Comparison of ENCODE assay signal across 8 cellular contexts in the genomic region with DNA sequence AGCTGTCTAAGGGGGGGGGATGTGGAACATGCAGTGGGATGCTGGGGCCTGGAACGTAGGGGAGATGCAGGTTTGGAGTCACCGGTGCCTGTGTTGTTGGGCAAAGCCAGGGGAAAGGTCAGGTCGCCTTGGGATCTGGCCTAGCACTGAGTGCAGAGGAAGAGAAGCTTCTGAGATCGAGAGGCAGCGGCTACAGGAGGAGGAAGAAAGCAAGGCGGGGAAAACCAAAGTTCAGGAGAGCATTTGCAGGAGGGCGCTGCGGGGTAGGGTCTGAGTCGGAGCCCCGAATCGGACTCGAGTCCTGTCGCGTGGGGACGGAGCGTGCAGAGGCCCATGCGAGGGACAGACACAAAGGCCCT. TPM values are rescaled to one million over a fixed set of nuclear protein-coding genes. Genes with fewer than 3 reads are reported as not detected.
A peak's percentile ranks its signal among the peaks of the same experiment; 100 is the strongest.
DNase-seq lines count a peak whose midpoint lies in the region; ATAC-seq and TF ChIP-seq lines count a peak whose summit lies in the region.

No MANE protein-coding gene starts in this region.

- peaks cover 32 to 56% (median 43%) of the 10 kb centered on the region in 10 experiments for H3K4me1 ChIP-seq in BLaER1 treated with 17β-estradiol and CSF1 and Interleukin-3, amounts not matched to agents 10 nM and 100 nM
- H3K4me1 ChIP-seq in KMS-11 (ENCODE audit: low read depth, poor library complexity, severe bottlenecking) = peaks cover 7% of the 10 kb centered on the region
- peaks cover 26 to 33% of the 10 kb centered on the region in 2 donors for H3K4me1 ChIP-seq in naive thymus-derived CD4-positive, alpha-beta T cell (ENCODE audit: control insufficient read depth in 2 of 2, insufficient read depth in 2 of 2, low read length in 2 of 2)

- peaks cover 52% of the 10 kb centered on the region for H3K4me1 Mint-ChIP-seq in central memory CD8-positive, alpha-beta T cell
- peaks cover 42 to 62% (median 57%) of the 10 kb centered on the region in 7 donors for H3K4me1 Mint-ChIP-seq in naive thymus-derived CD4-positive, alpha-beta T cell

- peak overlapping the region; percentile 87 for H3K4me3 Mint-ChIP-seq in central memory CD8-positive, alpha-beta T cell
- peak overlapping the region; percentile 85 to 97 (median 94) for H3K4me3 Mint-ChIP-seq in naive thymus-derived CD4-positive, alpha-beta T cell

- H3K36me3 Mint-ChIP-seq in central memory CD8-positive, alpha-beta T cell (ENCODE audit: insufficient read depth) = peaks cover 12% of the 10 kb centered on the region
- peaks cover 0 to 27% (median 4%) of the 10 kb centered on the region in 5 donors for H3K36me3 Mint-ChIP-seq in naive thymus-derived CD4-positive, alpha-beta T cell

- no peaks in the 10 kb centered on the region for H3K36me3 ChIP-seq in BLaER1 treated with 17β-estradiol and CSF1 and Interleukin-3, amounts not matched to agents 10 nM and 100 nM
- H3K36me3 ChIP-seq in KMS-11 (ENCODE audit: insufficient read depth) = no peaks in the 10 kb centered on the region
- H3K36me3 ChIP-seq in naive thymus-derived CD4-positive, alpha-beta T cell (ENCODE audit: control insufficient read depth in 2 of 3, insufficient read depth in 3 of 3, low read length in 3 of 3) = no peaks in the 10 kb centered on the region

- peak overlapping the region; percentile 89; the same call in 1 of the 2 replicates for H2AFZ ChIP-seq in KMS-11 (ENCODE audit: low read depth)

- H3K27me3 Mint-ChIP-seq in central memory CD8-positive, alpha-beta T cell = no peaks in the 10 kb centered on the region
- no peaks in the 10 kb centered on the region for H3K27me3 Mint-ChIP-seq in naive thymus-derived CD4-positive, alpha-beta T cell

- H3K4me3 ChIP-seq in BLaER1 treated with 17β-estradiol and CSF1 and Interleukin-3, amounts not matched to agents 10 nM and 100 nM = peak overlapping the region; percentile 83 to 94 (median 91)
- H3K4me3 ChIP-seq in KMS-11 (IDR thresholded peaks at IDR 0.05; ENCODE audit: insufficient read depth, low read depth, low read length) = no peak overlapping the region
- H3K4me3 ChIP-seq in naive thymus-derived CD4-positive, alpha-beta T cell (ENCODE audit: low read length) = peak overlapping the region; percentile 82

- H3K9me3 ChIP-seq in BLaER1 treated with 17β-estradiol and CSF1 and Interleukin-3, amounts not matched to agents 10 nM and 100 nM (replicated peaks in 1 of 11) = no peaks in the 10 kb centered on the region
- no peaks in the 10 kb centered on the region for H3K9me3 ChIP-seq in naive thymus-derived CD4-positive, alpha-beta T cell (ENCODE audit: control insufficient read depth in 2 of 3, low read length in 3 of 3)

- no peaks in the 10 kb centered on the region for H3K9me3 Mint-ChIP-seq in central memory CD8-positive, alpha-beta T cell
- H3K9me3 Mint-ChIP-seq in naive thymus-derived CD4-positive, alpha-beta T cell = no peaks in the 10 kb centered on the region

- H3K79me2 ChIP-seq in KMS-11 (ENCODE audit: insufficient read depth, low read depth) = no peaks in the 10 kb centered on the region; the same call in 1 of the 2 replicates

- peak overlapping the region; percentile 77 for H3K27ac Mint-ChIP-seq in central memory CD8-positive, alpha-beta T cell (ENCODE audit: low read depth)
- H3K27ac Mint-ChIP-seq in naive thymus-derived CD4-positive, alpha-beta T cell = peak overlapping the region; percentile 85 to 96 (median 92)

- H3K27ac ChIP-seq in BLaER1 treated with 17β-estradiol and CSF1 and Interleukin-3, amounts not matched to agents 10 nM and 100 nM = peak overlapping the region in 7 of 11 experiments; percentile 95 to 97 (median 97); a peak in 13 of 22 replicates
- no peak overlapping the region for H3K27ac ChIP-seq in KMS-11
- peak overlapping the region; percentile 83 for H3K27ac ChIP-seq in naive thymus-derived CD4-positive, alpha-beta T cell (ENCODE audit: low read depth, low read length)

- H3K27me3 ChIP-seq in BLaER1 treated with 17β-estradiol and CSF1 and Interleukin-3, amounts not matched to agents 10 nM and 100 nM = no peaks in the 10 kb centered on the region; a peak in 1 of 22 replicates
- H3K27me3 ChIP-seq in KMS-11 (ENCODE audit: insufficient read depth, low read depth) = no peaks in the 10 kb centered on the region
- H3K27me3 ChIP-seq in naive thymus-derived CD4-positive, alpha-beta T cell (ENCODE audit: control insufficient read depth in 2 of 2, insufficient read depth in 2 of 2, low read length in 2 of 2) = no peaks in the 10 kb centered on the region

- H4K20me1 ChIP-seq in BLaER1 treated with 17β-estradiol and CSF1 and Interleukin-3, amounts not matched to agents 10 nM and 100 nM = peaks cover 0 to 46% (median 33%) of the 10 kb centered on the region in 11 experiments; a peak in 20 of 22 replicates
- H4K20me1 ChIP-seq in KMS-11 (ENCODE audit: insufficient read depth) = no peaks in the 10 kb centered on the region

- ATAC-seq in central memory CD8-positive, alpha-beta T cell (replicated peaks; ENCODE audit: extremely low read depth, poor library complexity, severe bottlenecking) = no peak
- no peak for ATAC-seq in naive thymus-derived CD4-positive, alpha-beta T cell
- no peak for ATAC-seq in GM18517 (IDR thresholded peaks at IDR 0.05; ENCODE audit: unreplicated experiment)

- CTCF ChIA-PET in naive thymus-derived CD4-positive, alpha-beta T cell (lab: Charles Lee) = interaction anchor here (0.5 to 14.7 kb wide), 10 partner anchors 11 to 261 kb away, joined by 3 to 236 read pairs (median 9); no protein-coding TSS in a partner anchor

- POLR2A ChIA-PET in naive thymus-derived CD4-positive, alpha-beta T cell (lab: Charles Lee) = interaction anchor here (0.7 to 16.5 kb wide), 4 partner anchors 22 to 96 kb away, joined by 3 to 604 read pairs (median 10); no protein-coding TSS in a partner anchor

- peak overlapping the region; percentile 82 to 98 (median 96); a peak in 20 of 22 replicates for H3K9ac ChIP-seq in BLaER1 treated with 17β-estradiol and CSF1 and Interleukin-3, amounts not matched to agents 10 nM and 100 nM
- H3K9ac ChIP-seq in KMS-11 = no peak overlapping the region

- DNase-seq in central memory CD8-positive, alpha-beta T cell (ENCODE audit: low spot score in 2 of 2) = no peak
- DNase-seq in naive thymus-derived CD4-positive, alpha-beta T cell = peak in 3 of 9 donors; percentile 18 to 36 (median 19)
- no peak for DNase-seq in NCI-H1436 (lab: John Stamatoyannopoulos, UW)
- DNase-seq in activated effector memory CD4-positive, alpha-beta T cell treated with Interleukin-2 at 50 U/mL for 16 hours = no peak
- DNase-seq in epidermal melanocyte (ENCODE audit: insufficient read length, low spot score) = no peak

- peak overlapping the region; percentile 83 to 99 (median 97) for H3K4me2 ChIP-seq in BLaER1 treated with 17β-estradiol and CSF1 and Interleukin-3, amounts not matched to agents 10 nM and 100 nM
- H3K4me2 ChIP-seq in KMS-11 = peak overlapping the region; percentile 64

- TF ChIP-seq CTCF in KMS-11 (conservative IDR thresholded peaks at IDR 0.05; ENCODE audit: low read depth, low read length) = no peak

- intact Hi-C loops in naive thymus-derived CD4-positive, alpha-beta T cell (cut with micrococcal nuclease) = loop anchor here (2.0 to 10.0 kb wide), 5 partner anchors 108 to 556 kb away; partner anchors contain the start of genes CHD6 (in 2 of the 2) and TOP1 (in 1 of the 2)

RNA-seq across cellular contexts. Expression of gene PLCG1, which starts 1.0 kb away (rescaled TPM):
- total RNA-seq in naive thymus-derived CD4-positive, alpha-beta T cell = 100 to 1,000 TPM; 343 to 559 (median 418) TPM
- polyA plus RNA-seq in naive thymus-derived CD4-positive, alpha-beta T cell = 100 to 1,000 TPM in 1 of 2 donors, 10 to 100 TPM in 1; 36.9 to 105 TPM
